8 cellular contexts compared by ENCODE assay signal in genomic region chr11:14892577-14892976, GRCh38. TPM values are rescaled to one million over a fixed set of nuclear protein-coding genes. Genes with fewer than 3 reads are reported as not detected.
DNase-seq lines count a peak whose midpoint lies in the region; ATAC-seq and TF ChIP-seq lines count a peak whose summit lies in the region.

No MANE protein-coding gene starts in this region.

- peaks cover 60% of the 10 kb centered on the region for H3K4me1 Mint-ChIP-seq in activated naive CD4-positive, alpha-beta T cell treated with anti-CD3 and anti-CD28 coated beads, Interleukin-2, amount 10 ng/mL, durations not matched to agents 7 days and 5 days

- TF ChIP-seq CTCF in astrocyte of the spinal cord (IDR thresholded peaks at IDR 0.05; ENCODE audit: low read depth, low read length) (no peak), lower lobe of right lung (IDR thresholded peaks at IDR 0.05) (no peak), transverse colon (IDR thresholded peaks at IDR 0.05) (no peak)

- H3K27me3 Mint-ChIP-seq in activated naive CD4-positive, alpha-beta T cell treated with anti-CD3 and anti-CD28 coated beads, Interleukin-2, amount 10 ng/mL, durations not matched to agents 7 days and 5 days = no peaks in the 10 kb centered on the region

- H3K9me3 Mint-ChIP-seq in activated naive CD4-positive, alpha-beta T cell treated with anti-CD3 and anti-CD28 coated beads, Interleukin-2, amount 10 ng/mL, durations not matched to agents 7 days and 5 days = peaks cover 2% of the 10 kb centered on the region

- peak overlapping the region; percentile 93 for H3K27ac ChIP-seq in lower lobe of right lung
- H3K27ac ChIP-seq in transverse colon = peak overlapping the region; percentile 92 to 98 (median 95)

- intact Hi-C loops in lower lobe of right lung (cut with DNase I) = no loop called here
- intact Hi-C loops in transverse colon (cut with DNase I; ENCODE audit: low total_unique reads) = loop anchor here (5.0 kb wide), 1 partner anchor 370 kb away; the partner anchor contains the start of gene PSMA1

- 80 to 89% methylated on average over 2 of the region's 2 CpGs for WGBS in transverse colon (ENCODE audit: low coverage in 1 of 2), 2 donors

- H3K27me3 ChIP-seq in lower lobe of right lung (ENCODE audit: low read depth) (no peaks in the 10 kb centered on the region), transverse colon (no peaks in the 10 kb centered on the region)

- H3K36me3 Mint-ChIP-seq in activated naive CD4-positive, alpha-beta T cell treated with anti-CD3 and anti-CD28 coated beads, Interleukin-2, amount 10 ng/mL, durations not matched to agents 7 days and 5 days = peaks cover 17% of the 10 kb centered on the region

- peak overlapping the region; percentile 82 for H3K4me3 Mint-ChIP-seq in activated naive CD4-positive, alpha-beta T cell treated with anti-CD3 and anti-CD28 coated beads, Interleukin-2, amount 10 ng/mL, durations not matched to agents 7 days and 5 days

- peak overlapping the region; percentile 74 for H3K4me3 ChIP-seq in astrocyte of the spinal cord (ENCODE audit: low read depth, low read length)
- H3K4me3 ChIP-seq in lower lobe of right lung = peak overlapping the region; percentile 83
- peak overlapping the region in 3 of 4 donors; percentile 55 to 78 (median 65) for H3K4me3 ChIP-seq in transverse colon

- no peak for TF ChIP-seq POLR2A in transverse colon (IDR thresholded peaks at IDR 0.05)

- no peaks in the 10 kb centered on the region for H3K9me3 ChIP-seq in lower lobe of right lung
- no peaks in the 10 kb centered on the region for H3K9me3 ChIP-seq in transverse colon

- H3K4me1 ChIP-seq in lower lobe of right lung (peaks cover 19% of the 10 kb centered on the region), transverse colon (peaks cover 0 to 36% (median 7%) of the 10 kb centered on the region in 4 donors)

- CTCF ChIA-PET in activated naive CD4-positive, alpha-beta T cell treated with anti-CD3 and anti-CD28 coated beads, Interleukin-2, amount 10 ng/mL, durations not matched to agents 7 days and 5 days (lab: Charles Lee) = interaction anchor here (0.9 to 4.6 kb wide), 3 partner anchors 13 to 248 kb away, joined by 3 to 71 read pairs (median 3); no protein-coding TSS in a partner anchor

- no peak for TF ChIP-seq EP300 in transverse colon (IDR thresholded peaks at IDR 0.05; ENCODE audit: low read depth)

- H3K36me3 ChIP-seq in lower lobe of right lung (no peaks in the 10 kb centered on the region), transverse colon (no peaks in the 10 kb centered on the region)

- peak overlapping the region; percentile 89 for H3K27ac Mint-ChIP-seq in activated naive CD4-positive, alpha-beta T cell treated with anti-CD3 and anti-CD28 coated beads, Interleukin-2, amount 10 ng/mL, durations not matched to agents 7 days and 5 days

- ATAC-seq in lower lobe of right lung = no peak

- in situ Hi-C loops in astrocyte of the spinal cord (cut with HindIII; ENCODE audit: low sequenced_read_pairs) = no loop called here
- in situ Hi-C loops in transverse colon (cut with MboI; ENCODE audit: low pct_ligation_motif_present in 1 of 4, low pct_unique_long_range_greater_than_20kb in 1 of 4, low sequenced_read_pairs in 3 of 4) = loop anchor here (5.0 to 25.0 kb wide), 6 partner anchors 248 to 380 kb away; partner anchors contain the start of genes PDE3B (in 3 of the 4) and PSMA1 (in 3 of the 4)

- DNase-seq in activated naive CD4-positive, alpha-beta T cell treated with anti-CD3 and anti-CD28 coated beads, Interleukin-2, amount 10 ng/mL, durations not matched to agents 7 days and 5 days = no peak
- no peak for DNase-seq in activated naive CD4-positive, alpha-beta T cell treated with anti-CD3 and anti-CD28 coated beads, Interleukin-2, amount 50 U/mL, for 16 hours
- DNase-seq in astrocyte of the spinal cord (ENCODE audit: low read depth, low spot score) (no peak), lower lobe of right lung (no peak), transverse colon (no peak), COR-L47 (lab: John Stamatoyannopoulos, UW) (no peak), hippocampal formation (lab: John Stamatoyannopoulos, UW) (no peak), NCI-H1930 (lab: John Stamatoyannopoulos, UW) (no peak)

RNA-seq across cellular contexts. Expression of gene CYP2R1, which starts 0.5 kb away (rescaled TPM):
- total RNA-seq in lower lobe of right lung (12.3 TPM), transverse colon (10 to 100 TPM; 26.1 to 54.2 (median 44.6) TPM)
